In the genomic region with DNA sequence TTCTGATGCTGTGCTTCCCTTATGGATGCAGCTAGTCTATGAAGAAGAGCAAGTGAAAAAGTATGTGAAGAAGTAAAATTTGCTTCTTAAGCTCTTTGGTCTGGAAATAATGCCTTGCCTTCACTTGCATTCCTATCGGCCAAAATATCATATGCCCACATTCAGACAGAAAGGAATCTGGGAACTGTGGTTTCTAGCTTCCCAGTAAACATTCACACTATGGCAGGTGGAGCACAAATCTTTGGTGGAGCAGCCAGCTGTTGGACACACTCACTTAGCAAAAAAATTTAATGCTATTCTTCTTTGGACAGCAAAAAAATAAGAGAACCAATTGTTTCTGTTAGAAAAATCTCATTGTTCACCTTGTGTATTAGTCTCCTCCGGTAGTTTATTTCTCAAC, we compare ENCODE assay signal across 34 cellular contexts. TPM values are rescaled to one million over a fixed set of nuclear protein-coding genes. Genes with fewer than 3 reads are reported as not detected.
"Had no signal": no experiment of that assay in that cellular context is flagged by ENCODE, and none has a peak within 500 bp of the region (broad histone marks: within the 10 kb centered on the region; RNA-seq: fewer than 3 reads in every experiment).

No MANE protein-coding gene starts in this region.

- H3K4me2 ChIP-seq: smooth muscle cell had no signal

- H3K4me3 Mint-ChIP-seq: naive thymus-derived CD8-positive, alpha-beta T cell; natural killer cell treated with Interleukin-12 subunit alpha and Interleukin-12 subunit beta and Interleukin-15 and Interleukin-18, amount 100 ng/mL, for 72 hours; nephron progenitor cell; neural crest cell; stimulated activated memory B cell treated with anti-CD40 and anti-IgM and Interleukin-4, amounts not matched to agents 10 μg/mL and 1 μg/mL and 100 μg/mL, for 72 hours; stimulated activated naive CD8-positive, alpha-beta T cell treated with anti-CD3 and anti-CD28 coated beads, Interleukin-15, amount 100 ng/mL, for 72 hours; type B pancreatic cell had no signal

- H3K27me3 ChIP-seq: pancreas, right lobe of liver, suprapubic skin, testis, tibial artery, transverse colon, upper lobe of right lung, vagina had no signal

- ATAC-seq: naive thymus-derived CD8-positive, alpha-beta T cell; natural killer cell treated with Interleukin-12 subunit alpha and Interleukin-12 subunit beta and Interleukin-15 and Interleukin-18, amount 100 ng/mL, for 72 hours; pancreas; psoas muscle; right lobe of liver; stimulated activated memory B cell treated with anti-CD40 and anti-IgM and Interleukin-4, amounts not matched to agents 10 μg/mL and 1 μg/mL and 100 μg/mL, for 72 hours; stimulated activated naive CD8-positive, alpha-beta T cell treated with anti-CD3 and anti-CD28 coated beads, Interleukin-15, amount 100 ng/mL, for 72 hours; stimulated activated naive CD8-positive, alpha-beta T cell treated with anti-CD3 and anti-CD28 coated beads, Interleukin-15, Interleukin-2, amounts not matched to agents 100 U/mL and 50 U/mL, for 24 hours; upper lobe of right lung had no signal

- H3K9me3 ChIP-seq: neutrophil, pancreas, psoas muscle, right lobe of liver, sigmoid colon, spleen, suprapubic skin, testis, tibial artery, transverse colon, upper lobe of right lung, vagina had no signal

- H3K9me3 Mint-ChIP-seq: nephron progenitor cell; neural crest cell; stimulated activated memory B cell treated with anti-CD40 and anti-IgM and Interleukin-4, amounts not matched to agents 10 μg/mL and 1 μg/mL and 100 μg/mL, for 72 hours; stimulated activated naive CD8-positive, alpha-beta T cell treated with anti-CD3 and anti-CD28 coated beads, Interleukin-15, amount 100 ng/mL, for 72 hours; type B pancreatic cell had no signal

- H3K27ac Mint-ChIP-seq: naive thymus-derived CD8-positive, alpha-beta T cell; natural killer cell treated with Interleukin-12 subunit alpha and Interleukin-12 subunit beta and Interleukin-15 and Interleukin-18, amount 100 ng/mL, for 72 hours; nephron progenitor cell; progenitor cell of endocrine pancreas; stimulated activated memory B cell treated with anti-CD40 and anti-IgM and Interleukin-4, amounts not matched to agents 10 μg/mL and 1 μg/mL and 100 μg/mL, for 72 hours; stimulated activated naive CD8-positive, alpha-beta T cell treated with anti-CD3 and anti-CD28 coated beads, Interleukin-15, amount 100 ng/mL, for 72 hours; type B pancreatic cell had no signal

- H3K36me3 ChIP-seq: neutrophil, pancreas, right lobe of liver, sigmoid colon, spleen, suprapubic skin, tibial artery, transverse colon, upper lobe of right lung, vagina had no signal

- H3K4me3 ChIP-seq: pancreas, psoas muscle, right lobe of liver, sigmoid colon, skin epidermis, smooth muscle cell, spleen, suprapubic skin, testis, tibial artery, transverse colon, upper lobe of right lung, vagina had no signal

- H3K4me1 ChIP-seq: pancreas, psoas muscle, right lobe of liver, sigmoid colon, spleen, suprapubic skin, tibial artery, transverse colon, vagina had no signal

- DNase-seq: naive thymus-derived CD8-positive, alpha-beta T cell; nephron progenitor cell; nucleus accumbens; pancreas; psoas muscle; right cardiac atrium; right lobe of liver; sigmoid colon; spleen; stimulated activated CD4-positive, alpha-beta T cell treated with anti-CD3 and anti-CD28 coated beads, Interleukin-12 subunit alpha, Interleukin-12 subunit beta, amount 100 ng/mL, for 4 hours; stimulated activated CD4-positive, alpha-beta T cell treated with anti-CD3 and anti-CD28 coated beads, Interleukin-1b, Interleukin-23, amount 100 ng/mL, for 48 hours; stimulated activated CD4-positive, alpha-beta T cell treated with anti-CD3 and anti-CD28 coated beads, Interleukin-4, amount 100 ng/mL, for 1 hour; stimulated activated CD4-positive, alpha-beta T cell treated with anti-CD3 and anti-CD28 coated beads, Interleukin-4, amount 100 ng/mL, for 4 hours; stimulated activated CD8-positive, alpha-beta memory T cell treated with anti-CD3 and anti-CD28 coated beads, Interleukin-4, amount 100 ng/mL, for 48 hours; stimulated activated naive CD4-positive, alpha-beta T cell; stimulated activated naive CD8-positive, alpha-beta T cell treated with anti-CD3 and anti-CD28 coated beads, Interleukin-15, amount 100 ng/mL, for 72 hours; stimulated activated naive CD8-positive, alpha-beta T cell treated with anti-CD3 and anti-CD28 coated beads, Interleukin-15, Interleukin-2, amounts not matched to agents 100 U/mL and 50 U/mL, for 24 hours; substantia nigra; testis; tibial artery; transverse colon; upper lobe of right lung had no signal

- H3K36me3 Mint-ChIP-seq: naive thymus-derived CD8-positive, alpha-beta T cell; natural killer cell treated with Interleukin-12 subunit alpha and Interleukin-12 subunit beta and Interleukin-15 and Interleukin-18, amount 100 ng/mL, for 72 hours; stimulated activated memory B cell treated with anti-CD40 and anti-IgM and Interleukin-4, amounts not matched to agents 10 μg/mL and 1 μg/mL and 100 μg/mL, for 72 hours; type B pancreatic cell had no signal

- H3K27ac ChIP-seq: neutrophil, pancreas, psoas muscle, right lobe of liver, sigmoid colon, skin epidermis, spleen, suprapubic skin, testis, tibial artery, transverse colon, upper lobe of right lung, vagina had no signal

- H3K4me1 Mint-ChIP-seq: naive thymus-derived CD8-positive, alpha-beta T cell; stimulated activated memory B cell treated with anti-CD40 and anti-IgM and Interleukin-4, amounts not matched to agents 10 μg/mL and 1 μg/mL and 100 μg/mL, for 72 hours; stimulated activated naive CD8-positive, alpha-beta T cell treated with anti-CD3 and anti-CD28 coated beads, Interleukin-15, amount 100 ng/mL, for 72 hours had no signal

RNA-seq across cellular contexts. Expression of gene COL6A6, which starts 12.3 kb away (rescaled TPM):
- total RNA-seq: naive thymus-derived CD8-positive, alpha-beta T cell; natural killer cell treated with Interleukin-12 subunit alpha and Interleukin-12 subunit beta and Interleukin-15 and Interleukin-18, amount 100 ng/mL, for 72 hours; neural crest cell; osteocyte; renal cortical epithelial cell; vagina had no signal
- polyA plus RNA-seq: naive thymus-derived CD8-positive, alpha-beta T cell had no signal
